Comparison of ENCODE assay signal across 18 cellular contexts in the genomic region with DNA sequence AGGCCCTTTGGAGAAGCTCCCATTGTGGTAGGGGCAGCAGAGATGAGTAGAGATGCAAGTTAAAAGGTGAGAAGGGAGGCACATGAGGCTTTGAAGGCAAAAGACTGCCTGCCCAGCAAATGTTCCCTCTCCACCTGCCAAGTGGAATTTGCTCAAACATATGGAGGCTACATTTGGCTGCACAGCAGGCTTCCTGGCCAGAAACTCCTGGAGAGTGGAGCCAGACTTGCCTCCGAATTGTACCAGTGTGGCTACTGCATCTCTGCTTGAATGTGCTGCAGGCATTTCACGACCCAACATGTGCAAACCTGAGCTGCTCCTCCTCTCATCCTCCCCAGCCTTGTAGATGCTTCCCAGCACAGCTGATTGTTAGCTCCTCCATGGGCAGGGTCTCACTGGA.
DNase-seq lines count a peak whose midpoint lies in the region; ATAC-seq and TF ChIP-seq lines count a peak whose summit lies in the region.
"Had no signal": no experiment of that assay in that cellular context is flagged by ENCODE, and none has a peak within 500 bp of the region (broad histone marks: within the 10 kb centered on the region; RNA-seq: fewer than 3 reads in every experiment).

No MANE protein-coding gene starts in this region.

- peaks cover 11% of the 10 kb centered on the region for H3K4me1 Mint-ChIP-seq in stimulated activated memory B cell treated with anti-CD40 and anti-IgM and Interleukin-4, amounts not matched to agents 10 μg/mL and 1 μg/mL and 100 μg/mL, for 72 hours
- H3K4me1 Mint-ChIP-seq in endothelial cell (ENCODE audit: unreplicated experiment) = no peaks in the 10 kb centered on the region

- H2BK5ac ChIP-seq in mesendoderm (ENCODE audit: low read length) = no peak overlapping the region

- peaks cover 5% of the 10 kb centered on the region for H3K36me3 Mint-ChIP-seq in stimulated activated memory B cell treated with anti-CD40 and anti-IgM and Interleukin-4, amounts not matched to agents 10 μg/mL and 1 μg/mL and 100 μg/mL, for 72 hours
- H3K36me3 Mint-ChIP-seq in endothelial cell (ENCODE audit: low read depth, unreplicated experiment) = no peaks in the 10 kb centered on the region
- H3K36me3 Mint-ChIP-seq: CD8-positive, alpha-beta T cell had no signal

- H3K4me2 ChIP-seq in mesendoderm (ENCODE audit: low read length) = no peak overlapping the region
- H3K4me2 ChIP-seq: BLaER1 treated with 17β-estradiol and CSF1 and Interleukin-3, amounts not matched to agents 10 nM and 100 nM; SK-N-SH had no signal

- no peak overlapping the region for H4K5ac ChIP-seq in mesendoderm (ENCODE audit: low read length)

- H3K27ac ChIP-seq in mesendoderm (ENCODE audit: low read depth, low read length) = no peak overlapping the region
- H3K27ac ChIP-seq: BLaER1 treated with 17β-estradiol and CSF1 and Interleukin-3, amounts not matched to agents 10 nM and 100 nM had no signal

- no peaks in the 10 kb centered on the region for H3K4me1 ChIP-seq in mesendoderm (ENCODE audit: control insufficient read depth, low read depth, low read length)
- H3K4me1 ChIP-seq: BLaER1 treated with 17β-estradiol and CSF1 and Interleukin-3, amounts not matched to agents 10 nM and 100 nM had no signal

- no peak overlapping the region for H2BK120ac ChIP-seq in mesendoderm (ENCODE audit: low read depth, low read length)

- peaks cover 33% of the 10 kb centered on the region for H3K27me3 Mint-ChIP-seq in stimulated activated memory B cell treated with anti-CD40 and anti-IgM and Interleukin-4, amounts not matched to agents 10 μg/mL and 1 μg/mL and 100 μg/mL, for 72 hours
- H3K27me3 Mint-ChIP-seq in endothelial cell (ENCODE audit: unreplicated experiment) = no peaks in the 10 kb centered on the region

- no peak overlapping the region for H3K23ac ChIP-seq in mesendoderm (ENCODE audit: low read length)

- no peak overlapping the region for H3K4ac ChIP-seq in mesendoderm (ENCODE audit: low read depth, low read length)

- H2BK15ac ChIP-seq in mesendoderm (replicated peaks; ENCODE audit: low read depth) = no peak overlapping the region

- no peak overlapping the region for H3K18ac ChIP-seq in mesendoderm (ENCODE audit: low read length)

- H2AK5ac ChIP-seq in mesendoderm (ENCODE audit: low read length) = no peak overlapping the region

- WGBS in mesendoderm (ENCODE audit: extremely low coverage, insufficient coverage, low lambda C conversion rate) = no CpG with 5 or more reads among the region's 2 CpGs

- H3K79me1 ChIP-seq in mesendoderm (ENCODE audit: low read length) = no peaks in the 10 kb centered on the region

- H3K9me3 Mint-ChIP-seq in stimulated activated memory B cell treated with anti-CD40 and anti-IgM and Interleukin-4, amounts not matched to agents 10 μg/mL and 1 μg/mL and 100 μg/mL, for 72 hours = no peaks in the 10 kb centered on the region
- H3K9me3 Mint-ChIP-seq in endothelial cell (ENCODE audit: unreplicated experiment) = no peaks in the 10 kb centered on the region
- H3K9me3 Mint-ChIP-seq: CD8-positive, alpha-beta T cell had no signal

- no peaks in the 10 kb centered on the region for H3K79me2 ChIP-seq in mesendoderm (ENCODE audit: control insufficient read depth, insufficient read depth, low read length)

- DNase-seq in NCI-H1694 (lab: John Stamatoyannopoulos, UW) = peak; percentile 23
- peak; percentile 52 for DNase-seq in NCI-H524 treated with DMSO at 0.1 percent for 48 hours (lab: John Stamatoyannopoulos, UW)
- peak; percentile 15 for DNase-seq in mesendoderm
- DNase-seq in endothelial cell (ENCODE audit: low spot score) = no peak
- DNase-seq in posterior vena cava (ENCODE audit: low spot score) = no peak
- DNase-seq in NK-92 treated with Interleukin-12 subunit alpha and Interleukin-12 subunit beta, amount 100 ng/mL, for 24 hours (lab: John Stamatoyannopoulos, UW) = no peak
- DNase-seq: Calu3; CD8-positive, alpha-beta T cell; GOT3; NCI-H1105; NCI-H226; NCI-H748 treated with DMSO at 0.1 percent for 48 hours; RPMI8226; SHP77 treated with DMSO at 0.1 percent for 48 hours; SK-N-SH had no signal

- no peak overlapping the region for H4K8ac ChIP-seq in mesendoderm (ENCODE audit: low read depth, low read length)

- no peak overlapping the region for H3K56ac ChIP-seq in mesendoderm (ENCODE audit: low read length)

- H3K4me3 Mint-ChIP-seq in stimulated activated memory B cell treated with anti-CD40 and anti-IgM and Interleukin-4, amounts not matched to agents 10 μg/mL and 1 μg/mL and 100 μg/mL, for 72 hours = no peak overlapping the region
- no peak overlapping the region for H3K4me3 Mint-ChIP-seq in endothelial cell (ENCODE audit: unreplicated experiment)
- H3K4me3 Mint-ChIP-seq: CD8-positive, alpha-beta T cell had no signal

- intact Hi-C loops in posterior vena cava (cut with DNase I) = no loop called here

- ATAC-seq in stimulated activated memory B cell treated with anti-CD40 and anti-IgM and Interleukin-4, amounts not matched to agents 10 μg/mL and 1 μg/mL and 100 μg/mL, for 72 hours = peak; percentile 27
- ATAC-seq: CD8-positive, alpha-beta T cell; K562 had no signal

- no peaks in the 10 kb centered on the region for H3K36me3 ChIP-seq in mesendoderm (ENCODE audit: control insufficient read depth, insufficient read depth, low read length)
- H3K36me3 ChIP-seq: BLaER1 treated with 17β-estradiol and CSF1 and Interleukin-3, amounts not matched to agents 10 nM and 100 nM had no signal

- H3K27ac Mint-ChIP-seq in stimulated activated memory B cell treated with anti-CD40 and anti-IgM and Interleukin-4, amounts not matched to agents 10 μg/mL and 1 μg/mL and 100 μg/mL, for 72 hours = no peak overlapping the region
- no peak overlapping the region for H3K27ac Mint-ChIP-seq in endothelial cell (ENCODE audit: unreplicated experiment)
- H3K27ac Mint-ChIP-seq: CD8-positive, alpha-beta T cell had no signal

- no peak overlapping the region for H3K4me3 ChIP-seq in mesendoderm (ENCODE audit: low read length)
- H3K4me3 ChIP-seq: BLaER1 treated with 17β-estradiol and CSF1 and Interleukin-3, amounts not matched to agents 10 nM and 100 nM; K562 had no signal

- TF ChIP-seq CTCF in endothelial cell (IDR thresholded peaks at IDR 0.05; ENCODE audit: unreplicated experiment) = no peak

- no peak overlapping the region for H3K9ac ChIP-seq in mesendoderm (ENCODE audit: low read length)
- H3K9ac ChIP-seq: BLaER1 treated with 17β-estradiol and CSF1 and Interleukin-3, amounts not matched to agents 10 nM and 100 nM; SK-N-SH had no signal

- H3K27me3 ChIP-seq in mesendoderm (ENCODE audit: insufficient read depth, low read length, poor library complexity) = no peaks in the 10 kb centered on the region
- H3K27me3 ChIP-seq: BLaER1 treated with 17β-estradiol and CSF1 and Interleukin-3, amounts not matched to agents 10 nM and 100 nM had no signal

Comparison
In these comparisons a context has a peak if more than half of its experiments do, and no peak if none do; other contexts are left out.
1. DNase-seq: peak in NCI-H1694 (single experiment), NCI-H524 treated with DMSO at 0.1 percent for 48 hours (single experiment) and mesendoderm (single experiment); none in endothelial cell (single experiment), posterior vena cava (single experiment) and NK-92 treated with Interleukin-12 subunit alpha and Interleukin-12 subunit beta, amount 100 ng/mL, for 24 hours (single experiment).